ENCODE assay signal across 8 cellular contexts in genomic region chr11:117907276-117908110, GRCh38. TPM values are rescaled to one million over a fixed set of nuclear protein-coding genes. Genes with fewer than 3 reads are reported as not detected.
DNase-seq lines count a peak whose midpoint lies in the region; ATAC-seq and TF ChIP-seq lines count a peak whose summit lies in the region.

No MANE protein-coding gene starts in this region.

- no peaks in the 10 kb centered on the region for H3K36me3 Mint-ChIP-seq in chondrocyte (ENCODE audit: low read depth)

- CTCF ChIA-PET in A673 (lab: Charles Lee), result interaction anchor here (1.7 kb wide), 1 partner anchor 39 kb away, joined by 9 read pairs; no protein-coding TSS in a partner anchor

- peak overlapping the region; percentile 77 for H3K27ac Mint-ChIP-seq in chondrocyte (ENCODE audit: unreplicated experiment)

- no peak for TF ChIP-seq CTCF in A673 (conservative IDR thresholded peaks at IDR 0.05; ENCODE audit: low read depth, low read length)
- no peak for TF ChIP-seq CTCF in chondrocyte (IDR thresholded peaks at IDR 0.05)
- no peak for TF ChIP-seq CTCF in kidney epithelial cell (IDR thresholded peaks at IDR 0.05; ENCODE audit: insufficient read depth, low read length, poor library complexity, severe bottlenecking)

- H3K4me3 Mint-ChIP-seq in chondrocyte (ENCODE audit: unreplicated experiment), result peak overlapping the region; percentile 50

- POLR2A ChIA-PET in A673 (lab: Charles Lee; ENCODE audit: low non-redundant PET), result interaction anchor here (0.7 to 1.2 kb wide), 2 partner anchors 30 to 63 kb away, joined by 4 to 5 read pairs; partner anchors contain the start of gene FXYD6

- peaks cover 19% of the 10 kb centered on the region for H3K4me1 Mint-ChIP-seq in chondrocyte (ENCODE audit: low read depth)

- TSS peak; percentile 94 for BruUV-seq in A673 (replicated peaks; lab: Mats Ljungman, UMichigan)

- H3K36me3 ChIP-seq in A673 (ENCODE audit: insufficient read depth, low read length, poor library complexity, severe bottlenecking) (no peaks in the 10 kb centered on the region), kidney epithelial cell (ENCODE audit: control insufficient read depth, insufficient read depth, low read length) (no peaks in the 10 kb centered on the region)

- peak; percentile 52 for ATAC-seq in GM21526 (IDR thresholded peaks at IDR 0.05; ENCODE audit: low FRiP score, unreplicated experiment)

- H3K27ac ChIP-seq in A673 (ENCODE audit: low read depth, low read length, poor library complexity, severe bottlenecking), result peak overlapping the region; percentile 87

- H3K4me1 ChIP-seq in A673 (ENCODE audit: insufficient read depth, low read length, poor library complexity, severe bottlenecking), result peaks cover 18% of the 10 kb centered on the region

- H3K9me3 ChIP-seq in A673 (ENCODE audit: low read depth, low read length, poor library complexity, severe bottlenecking), result no peaks in the 10 kb centered on the region

- intact Hi-C loops in A673 (cut with micrococcal nuclease; ENCODE audit: unreplicated experiment), result loop anchor here (2.0 kb wide), 1 partner anchor 63 kb away; no protein-coding TSS in a partner anchor

- H3K27me3 ChIP-seq in A673 (replicated peaks; ENCODE audit: insufficient read depth, low read depth, low read length, poor library complexity) (no peaks in the 10 kb centered on the region), kidney epithelial cell (ENCODE audit: control insufficient read depth, insufficient read depth, low read length) (no peaks in the 10 kb centered on the region)

- peak; percentile 98 for DNase-seq in A673 (ENCODE audit: low spot score)
- peak; percentile 94 for DNase-seq in NCI-H2196 (lab: John Stamatoyannopoulos, UW; ENCODE audit: unreplicated experiment)
- DNase-seq in activated CD4-positive, CD25-positive, alpha-beta regulatory T cell treated with anti-CD3 and anti-CD28 coated beads, Interleukin-2, amount 50 U/mL, for 16 hours (ENCODE audit: low read depth, low spot score), result peak; percentile 9
- no peak for DNase-seq in chondrocyte (ENCODE audit: low spot score)
- DNase-seq in kidney epithelial cell (ENCODE audit: low read depth), result peak; percentile 88
- DNase-seq in stimulated activated CD4-positive, alpha-beta T cell treated with anti-CD3 and anti-CD28 coated beads, Interleukin-1b, Interleukin-23, amount 100 ng/mL, for 4 hours (ENCODE audit: low read depth in 2 of 2), result peak; percentile 47 to 72
- no peak for DNase-seq in cortex of kidney (lab: John Stamatoyannopoulos, UW)

- H3K9me3 Mint-ChIP-seq in chondrocyte (ENCODE audit: low read depth), result no peaks in the 10 kb centered on the region

- peak overlapping the region; percentile 44 for H3K4me3 ChIP-seq in A673 (ENCODE audit: low read depth, low read length, poor library complexity, severe bottlenecking)
- no peak overlapping the region for H3K4me3 ChIP-seq in kidney epithelial cell (ENCODE audit: low read depth, low read length)

- H3K27me3 Mint-ChIP-seq in chondrocyte (ENCODE audit: low read depth), result no peaks in the 10 kb centered on the region

RNA-seq across cellular contexts. Expression of gene TMPRSS13, which starts 21.7 kb away (rescaled TPM):
- total RNA-seq in A673 (2021) (not detected in 2 replicates), chondrocyte (not detected in 3 replicates), kidney epithelial cell (1.6 TPM in 1 of 2 replicates, not detected in the other)

RNA-seq across cellular contexts. Expression of gene FXYD6, which starts 31.0 kb away (rescaled TPM):
- total RNA-seq in A673 (2021) (12.2 and 12.9 TPM in 2 replicates), chondrocyte (0.53 to 3.0 TPM (median 2.8 TPM) in 3 replicates), kidney epithelial cell (45.8 and 83.4 TPM in 2 replicates)

Comparison
In these comparisons a context has a peak if more than half of its experiments do, and no peak if none do; other contexts are left out.
1. DNase-seq: peak in A673 (single experiment), NCI-H2196 (single experiment), activated CD4-positive, CD25-positive, alpha-beta regulatory T cell treated with anti-CD3 and anti-CD28 coated beads, Interleukin-2, amount 50 U/mL, for 16 hours (single experiment), kidney epithelial cell (single experiment) and stimulated activated CD4-positive, alpha-beta T cell treated with anti-CD3 and anti-CD28 coated beads, Interleukin-1b, Interleukin-23, amount 100 ng/mL, for 4 hours (2 of 2); none in chondrocyte (single experiment) and cortex of kidney (single experiment).